Comparison of ENCODE assay signal across 15 cellular contexts in the genomic region with DNA sequence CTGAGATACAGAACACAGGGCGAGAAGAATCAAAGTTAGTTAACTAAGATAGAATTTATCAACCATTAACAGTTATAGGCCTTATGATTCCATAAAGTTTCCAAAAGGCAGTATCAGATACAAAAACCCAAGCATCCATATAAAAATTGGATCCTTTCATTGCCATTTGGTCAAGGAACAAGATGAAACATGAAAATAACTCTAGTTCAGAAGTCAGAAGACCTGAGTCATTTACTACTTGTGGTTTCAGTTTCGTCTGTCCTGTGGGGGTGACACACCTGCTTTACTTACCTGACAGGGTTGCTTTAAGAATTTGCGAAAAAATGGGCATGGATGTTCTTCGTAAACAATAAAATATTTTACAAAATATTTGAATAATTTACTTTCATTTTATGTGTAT.
DNase-seq lines count a peak whose midpoint lies in the region; ATAC-seq and TF ChIP-seq lines count a peak whose summit lies in the region.
"Had no signal": no experiment of that assay in that cellular context is flagged by ENCODE, and none has a peak within 500 bp of the region (broad histone marks: within the 10 kb centered on the region; RNA-seq: fewer than 3 reads in every experiment).

No MANE protein-coding gene starts in this region.

- peak overlapping the region; percentile 54 for H3K27ac Mint-ChIP-seq in MCF 10A (ENCODE audit: low read depth, unreplicated experiment)
- H3K27ac Mint-ChIP-seq: type B pancreatic cell had no signal

- H3K4me3 ChIP-seq in breast epithelium: no peak overlapping the region
- H3K4me3 ChIP-seq: ascending aorta, mucosa of descending colon, Peyer's patch had no signal

- H3K9me3 Mint-ChIP-seq in MCF 10A (ENCODE audit: unreplicated experiment): no peaks in the 10 kb centered on the region
- H3K9me3 Mint-ChIP-seq: type B pancreatic cell had no signal

- H3K27ac ChIP-seq in breast epithelium: no peak overlapping the region
- H3K27ac ChIP-seq: 22Rv1, ascending aorta, Peyer's patch had no signal

- DNase-seq in MCF 10A (ENCODE audit: unreplicated experiment) (peak; percentile 60), breast epithelium (ENCODE audit: low spot score in 2 of 2) (no peak), cerebellum (ENCODE audit: low spot score) (no peak), islet precursor cell (no peak)
- DNase-seq in activated T-cell treated with anti-CD3 and anti-CD28 coated beads, Interleukin-2, amount 50 U/mL, for 48 hours: no peak
- no peak for DNase-seq in activated naive CD4-positive, alpha-beta T cell treated with Interleukin-2 at 50 U/mL for 16 hours
- DNase-seq: Calu3, mucosa of descending colon, Peyer's patch, right cardiac atrium had no signal

- H3K36me3 ChIP-seq in breast epithelium: no peaks in the 10 kb centered on the region
- H3K36me3 ChIP-seq: ascending aorta, Peyer's patch had no signal

- H3K4me3 Mint-ChIP-seq in MCF 10A (ENCODE audit: unreplicated experiment): no peak overlapping the region
- H3K4me3 Mint-ChIP-seq: type B pancreatic cell had no signal

- peaks cover 11% of the 10 kb centered on the region for H3K4me1 Mint-ChIP-seq in MCF 10A (ENCODE audit: insufficient read depth, unreplicated experiment)

- CTCF ChIA-PET in MCF 10A (lab: Yijun Ruan, JAX): interaction anchor here (0.6 to 0.7 kb wide), 2 partner anchors 342 to 1924 kb away, joined by 3 read pairs; no protein-coding TSS in a partner anchor

- no peaks in the 10 kb centered on the region for H3K27me3 Mint-ChIP-seq in MCF 10A (ENCODE audit: insufficient read depth, unreplicated experiment)
- H3K27me3 Mint-ChIP-seq: type B pancreatic cell had no signal

- intact Hi-C loops in MCF 10A (cut with micrococcal nuclease): no loop called here
- intact Hi-C loops in breast epithelium (cut with DNase I; ENCODE audit: low total_unique reads): no loop called here

- H3K9me3 ChIP-seq in breast epithelium: no peaks in the 10 kb centered on the region
- H3K9me3 ChIP-seq: ascending aorta, mucosa of descending colon, Peyer's patch had no signal

- POLR2A ChIA-PET in MCF 10A (lab: Yijun Ruan, JAX): interaction anchor here (0.6 to 1.0 kb wide), 3 partner anchors 63 to 211 kb away, joined by 3 to 4 read pairs (median 3); a partner anchor contains a TSS

- TF ChIP-seq POLR2A in breast epithelium (IDR thresholded peaks at IDR 0.05): no peak

- BruUV-seq in MCF 10A (replicated peaks; lab: Mats Ljungman, UMichigan): no TSS peak

- H3K4me1 ChIP-seq in breast epithelium: no peaks in the 10 kb centered on the region
- H3K4me1 ChIP-seq: ascending aorta, Peyer's patch had no signal

- ATAC-seq in HG02623 (IDR thresholded peaks at IDR 0.05; ENCODE audit: unreplicated experiment) (peak; percentile 63), HG03378 (IDR thresholded peaks at IDR 0.05; ENCODE audit: unreplicated experiment) (peak; percentile 63)
- ATAC-seq: mucosa of descending colon, right cardiac atrium had no signal

- TF ChIP-seq CTCF in MCF 10A (IDR thresholded peaks at IDR 0.05; ENCODE audit: unreplicated experiment): no peak
- TF ChIP-seq CTCF in breast epithelium (IDR thresholded peaks at IDR 0.05): no peak

- no peaks in the 10 kb centered on the region for H3K36me3 Mint-ChIP-seq in MCF 10A (ENCODE audit: insufficient read depth, unreplicated experiment)
- H3K36me3 Mint-ChIP-seq: type B pancreatic cell had no signal

- no peaks in the 10 kb centered on the region for H3K27me3 ChIP-seq in breast epithelium
- H3K27me3 ChIP-seq: ascending aorta, Peyer's patch had no signal
